10 cellular contexts compared by ENCODE assay signal in genomic region chr17:41777157-41777578, GRCh38. TPM values are rescaled to one million over a fixed set of nuclear protein-coding genes. Genes with fewer than 3 reads are reported as not detected.
DNase-seq lines count a peak whose midpoint lies in the region; ATAC-seq, FAIRE-seq and TF ChIP-seq lines count a peak whose summit lies in the region.
"Had no signal": no experiment of that assay in that cellular context is flagged by ENCODE, and none has a peak within 500 bp of the region (broad histone marks: within the 10 kb centered on the region; RNA-seq: fewer than 3 reads in every experiment).

No MANE protein-coding gene starts in this region.

- 36 to 60% (median 56%) methylated on average over 3 to 4 of the region's 4 CpGs for WGBS in spleen, 5 donors

- H3K27ac ChIP-seq in breast epithelium (peak overlapping the region; percentile 89 to 90), kidney (ENCODE audit: low read depth in 2 of 2, low read length in 2 of 2) (peak overlapping the region; percentile 95 to 96), spleen (peak overlapping the region in 7 of 8 donors; percentile 2 to 83 (median 70))

- no peaks in the 10 kb centered on the region for H3K36me3 Mint-ChIP-seq in HFFc6 (ENCODE audit: low read depth)
- no peaks in the 10 kb centered on the region for H3K36me3 Mint-ChIP-seq in activated CD4-positive, alpha-beta T cell treated with anti-CD3 and anti-CD28 coated beads, Interleukin-2, amount 10 ng/mL, durations not matched to agents 24 days and 14 days (ENCODE audit: low read depth)

- TF ChIP-seq CTCF in HFFc6 (IDR thresholded peaks at IDR 0.05) = peak; percentile 22; the same call in 1 of the 2 replicates
- peak in 1 of 3 donors; percentile 8 for TF ChIP-seq CTCF in breast epithelium (IDR thresholded peaks at IDR 0.05)
- TF ChIP-seq CTCF in kidney (IDR thresholded peaks at IDR 0.05; ENCODE audit: borderline replicate concordance, extremely low read depth, insufficient read depth) = peak; percentile 29
- peak in 3 of 11 experiments; percentile 3 to 18 (median 16) for TF ChIP-seq CTCF in spleen (IDR thresholded peaks at IDR 0.05 in 8 of 11, conservative IDR thresholded peaks at IDR 0.05 in 3 of 11)

- H3K4me3 Mint-ChIP-seq in HFFc6 = no peak overlapping the region
- H3K4me3 Mint-ChIP-seq in activated CD4-positive, alpha-beta T cell treated with anti-CD3 and anti-CD28 coated beads, Interleukin-2, amount 10 ng/mL, durations not matched to agents 24 days and 14 days = no peak overlapping the region
- H3K4me3 Mint-ChIP-seq: activated CD4-positive, alpha-beta T cell treated with anti-CD3 and anti-CD28 coated beads for 36 hours had no signal

- H3K4me3 ChIP-seq in breast epithelium = peak overlapping the region in 1 of 3 donors; percentile 48
- peak overlapping the region in 1 of 2 donors; percentile 19 for H3K4me3 ChIP-seq in kidney (ENCODE audit: low read length in 2 of 2)
- H3K4me3 ChIP-seq in spleen = no peak overlapping the region
- H3K4me3 ChIP-seq: GM12878 had no signal

- no peak for FAIRE-seq in kidney (lab: Jason Lieb, UNC)
- FAIRE-seq: GM12878 had no signal

- H3K4me1 Mint-ChIP-seq in HFFc6 (ENCODE audit: low read depth) = peaks cover 34% of the 10 kb centered on the region
- H3K4me1 Mint-ChIP-seq in activated CD4-positive, alpha-beta T cell treated with anti-CD3 and anti-CD28 coated beads, Interleukin-2, amount 10 ng/mL, durations not matched to agents 24 days and 14 days = no peaks in the 10 kb centered on the region
- H3K4me1 Mint-ChIP-seq: activated CD4-positive, alpha-beta T cell treated with anti-CD3 and anti-CD28 coated beads for 36 hours had no signal

- H3K4me1 ChIP-seq in breast epithelium (peaks cover 28 to 66% of the 10 kb centered on the region in 2 donors), kidney (ENCODE audit: control insufficient read depth in 1 of 2, insufficient read depth in 1 of 2, low read depth in 1 of 2, low read length in 2 of 2) (peaks cover 63 to 69% of the 10 kb centered on the region in 2 donors), spleen (peaks cover 11 to 96% (median 47%) of the 10 kb centered on the region in 6 donors)

- peaks cover 2% of the 10 kb centered on the region; the same call in 1 of the 2 replicates for H3K27me3 Mint-ChIP-seq in HFFc6 (ENCODE audit: insufficient read depth)
- peaks cover 4% of the 10 kb centered on the region for H3K27me3 Mint-ChIP-seq in activated CD4-positive, alpha-beta T cell treated with anti-CD3 and anti-CD28 coated beads, Interleukin-2, amount 10 ng/mL, durations not matched to agents 24 days and 14 days
- H3K27me3 Mint-ChIP-seq: activated CD4-positive, alpha-beta T cell treated with anti-CD3 and anti-CD28 coated beads for 36 hours had no signal

- TF ChIP-seq POLR2A in breast epithelium (IDR thresholded peaks at IDR 0.05) (no peak), spleen (IDR thresholded peaks at IDR 0.05) (no peak)

- DNase-seq in HFFc6 = no peak
- no peak for DNase-seq in breast epithelium (ENCODE audit: low spot score in 2 of 2)
- DNase-seq in kidney = peak; percentile 91
- DNase-seq in spleen = no peak
- no peak for DNase-seq in activated CD4-positive, alpha-beta T cell treated with anti-CD3 and anti-CD28 coated beads, Interleukin-2, amount 10 ng/mL, durations not matched to agents 24 days and 14 days
- DNase-seq: activated CD4-positive, alpha-beta T cell treated with anti-CD3 and anti-CD28 coated beads for 36 hours had no signal

- H3K9me3 ChIP-seq in breast epithelium (no peaks in the 10 kb centered on the region), kidney (ENCODE audit: control insufficient read depth in 1 of 2, low read length in 2 of 2) (no peaks in the 10 kb centered on the region), spleen (no peaks in the 10 kb centered on the region)

- ATAC-seq in GM21390 (IDR thresholded peaks at IDR 0.05; ENCODE audit: unreplicated experiment) = no peak
- no peak for ATAC-seq in HG03460 (IDR thresholded peaks at IDR 0.05; ENCODE audit: unreplicated experiment)
- no peak for ATAC-seq in GM19351 (IDR thresholded peaks at IDR 0.05; ENCODE audit: unreplicated experiment)
- ATAC-seq: activated CD4-positive, alpha-beta T cell treated with anti-CD3 and anti-CD28 coated beads for 36 hours; GM12878 had no signal

- no peaks in the 10 kb centered on the region for H3K36me3 ChIP-seq in breast epithelium
- peaks cover 4% of the 10 kb centered on the region in 2 donors for H3K36me3 ChIP-seq in kidney (ENCODE audit: control insufficient read depth in 1 of 2, insufficient read depth in 2 of 2, low read length in 2 of 2)
- H3K36me3 ChIP-seq in spleen = no peaks in the 10 kb centered on the region

- no peaks in the 10 kb centered on the region for H3K9me3 Mint-ChIP-seq in HFFc6
- H3K9me3 Mint-ChIP-seq in activated CD4-positive, alpha-beta T cell treated with anti-CD3 and anti-CD28 coated beads, Interleukin-2, amount 10 ng/mL, durations not matched to agents 24 days and 14 days = no peaks in the 10 kb centered on the region

- H3K27ac Mint-ChIP-seq in HFFc6 = peak overlapping the region; percentile 81
- no peak overlapping the region for H3K27ac Mint-ChIP-seq in activated CD4-positive, alpha-beta T cell treated with anti-CD3 and anti-CD28 coated beads, Interleukin-2, amount 10 ng/mL, durations not matched to agents 24 days and 14 days
- H3K27ac Mint-ChIP-seq: activated CD4-positive, alpha-beta T cell treated with anti-CD3 and anti-CD28 coated beads for 36 hours had no signal

- H3K27me3 ChIP-seq in breast epithelium (no peaks in the 10 kb centered on the region), spleen (replicated peaks in 1 of 7) (peaks cover 0 to 5% (median 0%) of the 10 kb centered on the region in 7 donors)

- intact Hi-C loops in breast epithelium (cut with DNase I; ENCODE audit: low total_unique reads) = no loop called here
- intact Hi-C loops in kidney (cut with DNase I) = no loop called here
- intact Hi-C loops in spleen (cut with DNase I; ENCODE audit: low total_unique reads) = no loop called here
- intact Hi-C loops in activated CD4-positive, alpha-beta T cell treated with anti-CD3 and anti-CD28 coated beads, Interleukin-2, amount 10 ng/mL, durations not matched to agents 24 days and 14 days (cut with micrococcal nuclease) = no loop called here

- H3K9ac ChIP-seq in kidney (ENCODE audit: low read length in 2 of 2) = peak overlapping the region in 1 of 2 donors; percentile 52

RNA-seq across cellular contexts. Expression of gene JUP, which starts 9.3 kb away (rescaled TPM):
- total RNA-seq in HFFc6 (2021; fragmentation: NEBNext Ultra II Directional; extraction: Animal tissue kit (Norgen Biotek cat#: 25700)) = 1 to 10 TPM; 1.5 to 9.1 (median 1.9) TPM
- 100 to 1,000 TPM; 107 to 158 (median 121) TPM for total RNA-seq in breast epithelium
- total RNA-seq in kidney = 223 TPM
- 148 TPM for polyA plus RNA-seq in kidney (ENCODE audit: insufficient read depth, low read depth, low replicate concordance)
- total RNA-seq in spleen = 10 to 100 TPM; 17.3 to 73.1 (median 45.3) TPM
- polyA plus RNA-seq in spleen = 10 to 100 TPM; 13.7 to 17.4 (median 14.3) TPM
- 0.14 and 0.24 TPM in 2 replicates for total RNA-seq in activated CD4-positive, alpha-beta T cell treated with anti-CD3 and anti-CD28 coated beads, Interleukin-2, amount 10 ng/mL, durations not matched to agents 24 days and 14 days

RNA-seq across cellular contexts. Expression of gene P3H4, which starts 34.6 kb away (rescaled TPM):
- 10 to 100 TPM; 48.8 to 75.5 (median 50.3) TPM for total RNA-seq in HFFc6 (2021; fragmentation: NEBNext Ultra II Directional; extraction: Animal tissue kit (Norgen Biotek cat#: 25700))
- 10 to 100 TPM in 2 of 3 donors, 1 to 10 TPM in 1; 6.2 to 19.0 (median 14.9) TPM for total RNA-seq in breast epithelium
- total RNA-seq in kidney = 13.6 TPM
- polyA plus RNA-seq in kidney (ENCODE audit: insufficient read depth, low read depth, low replicate concordance) = 13.7 TPM
- total RNA-seq in spleen = 1 to 10 TPM; 5.5 to 7.1 (median 6.0) TPM
- polyA plus RNA-seq in spleen = 1 to 10 TPM; 3.3 to 5.1 (median 3.5) TPM
- 4.1 and 5.9 TPM in 2 replicates for total RNA-seq in activated CD4-positive, alpha-beta T cell treated with anti-CD3 and anti-CD28 coated beads, Interleukin-2, amount 10 ng/mL, durations not matched to agents 24 days and 14 days

RNA-seq across cellular contexts. Expression of gene FKBP10, which starts 35.6 kb away (rescaled TPM):
- 100 to 1,000 TPM; 417 to 500 (median 442) TPM for total RNA-seq in HFFc6 (2021; fragmentation: NEBNext Ultra II Directional; extraction: Animal tissue kit (Norgen Biotek cat#: 25700))
- total RNA-seq in breast epithelium (10 to 100 TPM; 35.9 to 43.3 (median 39.4) TPM), kidney (38.3 TPM), spleen (10 to 100 TPM; 14.8 to 30.8 (median 16.7) TPM)
- polyA plus RNA-seq in kidney (ENCODE audit: insufficient read depth, low read depth, low replicate concordance) (19.6 TPM), spleen (10 to 100 TPM in 1 of 3 donors, 1 to 10 TPM in 2; 9.6 to 18.9 (median 9.9) TPM)
- 0.31 and 0.47 TPM in 2 replicates for total RNA-seq in activated CD4-positive, alpha-beta T cell treated with anti-CD3 and anti-CD28 coated beads, Interleukin-2, amount 10 ng/mL, durations not matched to agents 24 days and 14 days

RNA-seq across cellular contexts. Expression of gene HAP1, which starts 42.7 kb away (rescaled TPM):
- total RNA-seq in HFFc6 (2021; fragmentation: NEBNext Ultra II Directional; extraction: Animal tissue kit (Norgen Biotek cat#: 25700)) = under 1 TPM in 2 of 6 experiments, not detected in 4; 0.09 to 0.12 TPM
- total RNA-seq in breast epithelium (1 to 10 TPM in 1 of 3 donors, under 1 TPM in 1, not detected in 1; 0.33 to 2.2 TPM), kidney (1.3 TPM), spleen (1 to 10 TPM in 5 of 7 donors, under 1 TPM in 2; 0.83 to 8.4 (median 1.7) TPM)
- polyA plus RNA-seq in kidney (ENCODE audit: insufficient read depth, low read depth, low replicate concordance) (0.99 TPM), spleen (under 1 TPM; 0.33 to 0.58 (median 0.54) TPM)
- total RNA-seq in activated CD4-positive, alpha-beta T cell treated with anti-CD3 and anti-CD28 coated beads, Interleukin-2, amount 10 ng/mL, durations not matched to agents 24 days and 14 days = 0.02 and 0.05 TPM in 2 replicates
- total RNA-seq: activated CD4-positive, alpha-beta T cell treated with anti-CD3 and anti-CD28 coated beads for 36 hours; GM12878 had no signal
- polyA plus RNA-seq: GM12878 had no signal

RNA-seq across cellular contexts. Expression of gene NT5C3B, which starts 58.9 kb away (rescaled TPM):
- 10 to 100 TPM; 33.9 to 55.2 (median 37.3) TPM for total RNA-seq in HFFc6 (2021; fragmentation: NEBNext Ultra II Directional; extraction: Animal tissue kit (Norgen Biotek cat#: 25700))
- 10 to 100 TPM; 50.2 to 83.9 (median 60.6) TPM for total RNA-seq in breast epithelium
- 44.0 TPM for total RNA-seq in kidney
- 88.0 TPM for polyA plus RNA-seq in kidney (ENCODE audit: insufficient read depth, low read depth, low replicate concordance)
- total RNA-seq in spleen = 10 to 100 TPM; 17.0 to 43.9 (median 26.0) TPM
- polyA plus RNA-seq in spleen = 10 to 100 TPM; 38.9 to 62.7 (median 60.9) TPM
- total RNA-seq in activated CD4-positive, alpha-beta T cell treated with anti-CD3 and anti-CD28 coated beads, Interleukin-2, amount 10 ng/mL, durations not matched to agents 24 days and 14 days = 46.2 and 47.3 TPM in 2 replicates

Comparison
In these comparisons a context has a peak if more than half of its experiments do, and no peak if none do; other contexts are left out.
1. RNA of gene FKBP10, which starts 35.6 kb away (total RNA-seq): 417 to 500 TPM in HFFc6, 35.9 to 43.3 TPM in breast epithelium, 38.3 TPM in kidney (single experiment) and 14.8 to 30.8 TPM in spleen; 0.31 to 0.47 TPM in activated CD4-positive, alpha-beta T cell treated with anti-CD3 and anti-CD28 coated beads, Interleukin-2, amount 10 ng/mL, durations not matched to agents 24 days and 14 days; every median in the first group is over 10 times any median in the second.
2. Peak in every context shown above with its lines, with median percentiles within 50 percentile points of each other: H3K27ac ChIP-seq.